In the genomic region with DNA sequence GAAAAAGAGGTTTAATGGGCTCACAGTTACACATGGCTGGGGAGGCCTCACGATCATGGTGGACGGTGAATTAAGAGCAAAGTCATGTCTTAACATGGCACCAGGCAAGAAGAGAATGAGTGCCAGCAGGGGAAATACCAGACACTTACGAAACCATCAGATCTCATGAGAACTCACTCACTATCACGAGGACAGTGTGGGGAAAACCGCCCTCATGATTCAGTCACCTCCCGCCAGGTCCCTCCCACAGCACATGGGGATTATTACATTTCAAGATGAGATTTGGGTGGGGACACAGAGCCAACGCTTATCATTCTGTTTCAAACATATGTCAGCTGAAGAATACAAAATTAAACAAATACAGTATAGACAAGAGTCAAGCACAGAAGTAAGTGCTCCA, we compare ENCODE assay signal across 23 cellular contexts.
DNase-seq lines count a peak whose midpoint lies in the region; ATAC-seq, FAIRE-seq and TF ChIP-seq lines count a peak whose summit lies in the region.
"Had no signal": no experiment of that assay in that cellular context is flagged by ENCODE, and none has a peak within 500 bp of the region (broad histone marks: within the 10 kb centered on the region; RNA-seq: fewer than 3 reads in every experiment).

No MANE protein-coding gene starts in this region.

- CTCF ChIA-PET in K562 (lab: Yijun Ruan, JAX; ENCODE audit: low intra/inter-chr PET ratio), result no interaction called here

- H3K27ac ChIP-seq in K562 (ENCODE audit: extremely low read depth, low read depth, low read length) (no peak overlapping the region), esophagus muscularis mucosa (replicated peaks in 1 of 4) (no peak overlapping the region)
- H3K27ac ChIP-seq: BLaER1, GM23248 had no signal

- TF ChIP-seq POLR2A in K562 (conservative IDR thresholded peaks at IDR 0.05) (no peak), esophagus muscularis mucosa (IDR thresholded peaks at IDR 0.05; ENCODE audit: low read depth) (no peak)

- H3K9me1 ChIP-seq in K562 (ENCODE audit: control insufficient read depth, insufficient read depth, low read length), result no peaks in the 10 kb centered on the region

- FAIRE-seq in HTR-8/SVneo (lab: Jason Lieb, UNC) (peak; percentile 28), K562 (lab: Jason Lieb, UNC) (no peak), GM19239 (lab: Jason Lieb, UNC) (no peak)

- H3K79me2 ChIP-seq in K562 (ENCODE audit: control insufficient read depth, insufficient read depth, low read length), result no peaks in the 10 kb centered on the region

- H3K4me1 ChIP-seq in K562 (replicated peaks in 1 of 2; ENCODE audit: control insufficient read depth in 2 of 2, insufficient read depth in 2 of 2, low read length in 2 of 2) (no peaks in the 10 kb centered on the region), esophagus muscularis mucosa (no peaks in the 10 kb centered on the region)

- no peaks in the 10 kb centered on the region for H4K20me1 ChIP-seq in K562 (replicated peaks; ENCODE audit: control insufficient read depth, insufficient read depth, low read length)
- H4K20me1 ChIP-seq: BLaER1 had no signal

- TF ChIP-seq CTCF in K562 (IDR thresholded peaks at IDR 0.05 in 2 of 3, conservative IDR thresholded peaks at IDR 0.05 in 1 of 3; ENCODE audit: insufficient read depth in 2 of 3, low read depth in 1 of 3, low read length in 3 of 3) (no peak), esophagus muscularis mucosa (IDR thresholded peaks at IDR 0.05) (no peak)

- WGBS in K562 (ENCODE audit: insufficient coverage, low coverage, missing lambda C conversion rate), result 62% methylated on average over 7 of the region's 7 CpGs
- 96% methylated on average over 7 of the region's 7 CpGs for WGBS in esophagus muscularis mucosa

- H3K4me2 ChIP-seq in K562 (ENCODE audit: insufficient read depth, low read length), result no peak overlapping the region
- H3K4me2 ChIP-seq: SK-N-SH had no signal

- TF ChIP-seq EP300 in K562 (IDR thresholded peaks at IDR 0.05; ENCODE audit: low read length) (no peak), esophagus muscularis mucosa (IDR thresholded peaks at IDR 0.05) (no peak)

- H3K9ac ChIP-seq in K562 (ENCODE audit: insufficient read depth in 1 of 2, low read depth in 2 of 2, low read length in 2 of 2), result no peak overlapping the region
- H3K9ac ChIP-seq: BLaER1, GM23248, SK-N-SH had no signal

- no peak for TF ChIP-seq RAD21 in K562 (CRISPR knock-in tag; conservative IDR thresholded peaks at IDR 0.05 in 1 of 2, IDR thresholded peaks at IDR 0.05 in 1 of 2)

- H2AFZ ChIP-seq in K562 (ENCODE audit: low read depth, low read length), result no peak overlapping the region
- H2AFZ ChIP-seq: GM23248 had no signal

- H3K4me3 ChIP-seq in K562, result no peak overlapping the region
- no peak overlapping the region for H3K4me3 ChIP-seq in esophagus muscularis mucosa
- H3K4me3 ChIP-seq: BLaER1, GM23248, HAP-1 had no signal

- no peaks in the 10 kb centered on the region for H3K9me3 ChIP-seq in K562 (replicated peaks; ENCODE audit: control insufficient read depth, insufficient read depth, low read depth, low read length)
- no peaks in the 10 kb centered on the region for H3K9me3 ChIP-seq in esophagus muscularis mucosa
- H3K9me3 ChIP-seq: BLaER1, HAP-1 had no signal

- H3K36me3 ChIP-seq in K562 (ENCODE audit: control insufficient read depth, insufficient read depth, low read length) (no peaks in the 10 kb centered on the region), esophagus muscularis mucosa (no peaks in the 10 kb centered on the region)
- H3K36me3 ChIP-seq: BLaER1, HAP-1 had no signal

- no TSS peak for BruUV-seq in K562 (replicated peaks; lab: Mats Ljungman, UMichigan)

- DNase-seq in A172 (ENCODE audit: low spot score), result peak; percentile 20
- no peak for DNase-seq in HTR-8/SVneo (ENCODE audit: insufficient read length, low spot score)
- no peak for DNase-seq in K562 (ENCODE audit: extremely low read depth in 1 of 4, low spot score in 3 of 4)
- DNase-seq in fibroblast of gingiva (ENCODE audit: low read depth), result peak; percentile 3
- DNase-seq in GM19239 (ENCODE audit: insufficient read length, low spot score), result no peak
- DNase-seq in esophagus muscularis mucosa (ENCODE audit: extremely low spot score), result no peak
- DNase-seq in NCI-H748 (lab: John Stamatoyannopoulos, UW; ENCODE audit: unreplicated experiment), result no peak
- DNase-seq: CD4-positive, alpha-beta T cell; COR-L47; DMS79 treated with DMSO at 0.1 percent for 48 hours; GM23248; IMR-90; NCI-H1092; NCI-H1436; NCI-H1930; NCI-H2227 treated with DMSO at 0.1 percent for 48 hours; NCI-H510A treated with DMSO at 0.1 percent for 48 hours; NCI-H82; SIG-M5; SK-N-SH had no signal

- POLR2A ChIA-PET in K562 (lab: Yijun Ruan, JAX), result interaction anchor here (0.7 kb wide), 1 partner anchor 840 kb away, joined by 3 read pairs; no protein-coding TSS in a partner anchor

- in situ Hi-C loops in K562 (cut with MboI), result no loop called here

- H3K27me3 ChIP-seq in K562 (ENCODE audit: control insufficient read depth in 2 of 2, insufficient read depth in 2 of 2, low read length in 2 of 2) (no peaks in the 10 kb centered on the region), esophagus muscularis mucosa (no peaks in the 10 kb centered on the region)
- H3K27me3 ChIP-seq: BLaER1 had no signal

- intact Hi-C loops in K562 (cut with micrococcal nuclease), result no loop called here
- intact Hi-C loops in esophagus muscularis mucosa (cut with DNase I), result no loop called here

- no peak for ATAC-seq in K562
- ATAC-seq: Panc1 had no signal

TF ChIP-seq in K562, 482 proteins besides CTCF, POLR2A, EP300 and RAD21:
- TF ChIP-seq TAF1 (IDR thresholded peaks at IDR 0.05; ENCODE audit: control insufficient read depth, extremely low read depth, insufficient read depth, low read length, severe bottlenecking), result no peak
- TF ChIP-seq ZBTB33 (CRISPR knock-in tag; IDR thresholded peaks at IDR 0.05), result peak; percentile 83
- TF ChIP-seq, protein P1, sequence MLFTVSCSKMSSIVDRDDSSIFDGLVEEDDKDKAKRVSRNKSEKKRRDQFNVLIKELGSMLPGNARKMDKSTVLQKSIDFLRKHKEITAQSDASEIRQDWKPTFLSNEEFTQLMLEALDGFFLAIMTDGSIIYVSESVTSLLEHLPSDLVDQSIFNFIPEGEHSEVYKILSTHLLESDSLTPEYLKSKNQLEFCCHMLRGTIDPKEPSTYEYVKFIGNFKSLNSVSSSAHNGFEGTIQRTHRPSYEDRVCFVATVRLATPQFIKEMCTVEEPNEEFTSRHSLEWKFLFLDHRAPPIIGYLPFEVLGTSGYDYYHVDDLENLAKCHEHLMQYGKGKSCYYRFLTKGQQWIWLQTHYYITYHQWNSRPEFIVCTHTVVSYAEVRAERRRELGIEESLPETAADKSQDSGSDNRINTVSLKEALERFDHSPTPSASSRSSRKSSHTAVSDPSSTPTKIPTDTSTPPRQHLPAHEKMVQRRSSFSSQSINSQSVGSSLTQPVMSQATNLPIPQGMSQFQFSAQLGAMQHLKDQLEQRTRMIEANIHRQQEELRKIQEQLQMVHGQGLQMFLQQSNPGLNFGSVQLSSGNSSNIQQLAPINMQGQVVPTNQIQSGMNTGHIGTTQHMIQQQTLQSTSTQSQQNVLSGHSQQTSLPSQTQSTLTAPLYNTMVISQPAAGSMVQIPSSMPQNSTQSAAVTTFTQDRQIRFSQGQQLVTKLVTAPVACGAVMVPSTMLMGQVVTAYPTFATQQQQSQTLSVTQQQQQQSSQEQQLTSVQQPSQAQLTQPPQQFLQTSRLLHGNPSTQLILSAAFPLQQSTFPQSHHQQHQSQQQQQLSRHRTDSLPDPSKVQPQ (CRISPR knock-in tag; IDR thresholded peaks at IDR 0.05; ENCODE audit: borderline replicate concordance), result no peak
- no peak for TF ChIP-seq NR3C1 (CRISPR knock-in tag; IDR thresholded peaks at IDR 0.05)
- no peak for TF ChIP-seq CHD2 (IDR thresholded peaks at IDR 0.05; ENCODE audit: low read depth, low read length)

Comparison
In these comparisons a context has a peak if more than half of its experiments do, and no peak if none do; other contexts are left out.
1. DNase-seq: peak in A172 (single experiment) and fibroblast of gingiva (single experiment); none in HTR-8/SVneo (single experiment), K562 (0 of 4), GM19239 (single experiment), esophagus muscularis mucosa (single experiment) and NCI-H748 (single experiment).